Comparison of ENCODE assay signal across 1 cellular context in the genomic region with DNA sequence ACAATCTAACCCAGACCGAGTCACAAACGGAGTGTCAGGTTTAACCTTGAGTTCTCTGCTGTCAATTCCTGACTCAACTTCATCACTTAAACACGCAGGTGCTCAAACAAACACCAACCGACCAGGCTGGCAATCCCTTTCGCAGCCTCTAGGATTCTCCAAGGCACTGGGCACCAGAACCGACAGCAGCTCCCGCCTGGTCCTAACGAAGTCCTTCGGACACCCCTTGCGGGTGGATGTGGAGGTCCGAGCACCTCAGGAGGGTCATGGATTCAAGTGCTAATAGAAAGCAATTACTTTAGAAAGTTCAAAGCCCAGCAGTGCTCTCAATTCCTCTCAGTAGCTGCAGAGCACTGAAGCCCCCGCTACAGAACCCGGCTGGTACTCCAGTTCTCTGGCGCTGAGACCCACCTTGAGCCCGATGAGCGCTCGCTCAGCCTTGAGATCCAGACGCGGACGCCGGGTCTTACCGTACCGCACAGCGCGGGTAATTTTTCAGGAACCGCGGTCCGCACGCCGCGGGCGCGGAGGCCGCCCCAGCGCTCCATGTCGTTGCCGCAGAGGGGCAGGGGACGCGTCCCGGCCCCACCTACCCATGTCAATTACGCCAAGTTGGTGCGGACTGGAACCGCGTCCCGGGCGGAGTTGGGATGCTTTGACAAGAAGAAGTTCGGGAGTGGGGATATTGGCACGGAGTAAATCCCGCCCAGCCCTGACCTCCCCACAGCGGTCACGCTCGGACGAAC.
A peak's percentile ranks its signal among the peaks of the same experiment; 100 is the strongest.
TF ChIP-seq lines count a peak whose summit lies in the region.

No MANE protein-coding gene starts in this region.

TF ChIP-seq in K562, 482 proteins besides CTCF, POLR2A, EP300 and RAD21 (continued from another document and continues in another):
- TF ChIP-seq MTF1 (CRISPR knock-in tag; IDR thresholded peaks at IDR 0.05; ENCODE audit: borderline replicate concordance) (no peak), CBFA2T2 (conservative IDR thresholded peaks at IDR 0.05) (no peak), HIVEP1 (CRISPR knock-in tag; IDR thresholded peaks at IDR 0.05) (no peak), NONO (IDR thresholded peaks at IDR 0.05; ENCODE audit: low read depth in 2 of 2, low read length in 1 of 2) (no peak), ZNF282 (CRISPR knock-in tag; IDR thresholded peaks at IDR 0.05) (no peak), SMAD4 (CRISPR knock-in tag; conservative IDR thresholded peaks at IDR 0.05) (no peak), XRCC3 (IDR thresholded peaks at IDR 0.05) (no peak), MYNN (IDR thresholded peaks at IDR 0.05) (no peak), MYNN (CRISPR knock-in tag; IDR thresholded peaks at IDR 0.05) (no peak), ZKSCAN8 (CRISPR knock-in tag; IDR thresholded peaks at IDR 0.05) (no peak), ILF3 (IDR thresholded peaks at IDR 0.05; ENCODE audit: borderline replicate concordance) (no peak), ZNF224 (CRISPR knock-in tag; IDR thresholded peaks at IDR 0.05) (no peak), NFATC3 (IDR thresholded peaks at IDR 0.05) (no peak), BMI1 (IDR thresholded peaks at IDR 0.05; ENCODE audit: low read length) (no peak), MCM5 (IDR thresholded peaks at IDR 0.05; ENCODE audit: low read depth) (no peak), SRF (CRISPR knock-in tag; IDR thresholded peaks at IDR 0.05) (no peak), RBM15 (IDR thresholded peaks at IDR 0.05; ENCODE audit: insufficient read depth, low read length) (no peak), U2AF2 (optimal IDR thresholded peaks at IDR 0.05; ENCODE audit: low read depth, low read length) (no peak), ZBTB17 (CRISPR knock-in tag; IDR thresholded peaks at IDR 0.05) (no peak), SRSF1 (IDR thresholded peaks at IDR 0.05; ENCODE audit: low read depth, low read length) (no peak), ZNF165 (CRISPR knock-in tag; IDR thresholded peaks at IDR 0.05; ENCODE audit: borderline replicate concordance) (no peak), TCFL5 (CRISPR knock-in tag; conservative IDR thresholded peaks at IDR 0.05) (no peak), XRCC4 (IDR thresholded peaks at IDR 0.05; ENCODE audit: extremely low read depth, insufficient read depth, insufficient read length) (no peak), DNMT1 (IDR thresholded peaks at IDR 0.05) (no peak), RCOR1 (IDR thresholded peaks at IDR 0.05; ENCODE audit: borderline replicate concordance in 1 of 2, low read depth in 2 of 2, low read length in 2 of 2) (0 out of 4 replicates have a peak, but pooled peaks of 1 of the 2 experiments have one; percentile 3)
- TF ChIP-seq, protein P1, sequence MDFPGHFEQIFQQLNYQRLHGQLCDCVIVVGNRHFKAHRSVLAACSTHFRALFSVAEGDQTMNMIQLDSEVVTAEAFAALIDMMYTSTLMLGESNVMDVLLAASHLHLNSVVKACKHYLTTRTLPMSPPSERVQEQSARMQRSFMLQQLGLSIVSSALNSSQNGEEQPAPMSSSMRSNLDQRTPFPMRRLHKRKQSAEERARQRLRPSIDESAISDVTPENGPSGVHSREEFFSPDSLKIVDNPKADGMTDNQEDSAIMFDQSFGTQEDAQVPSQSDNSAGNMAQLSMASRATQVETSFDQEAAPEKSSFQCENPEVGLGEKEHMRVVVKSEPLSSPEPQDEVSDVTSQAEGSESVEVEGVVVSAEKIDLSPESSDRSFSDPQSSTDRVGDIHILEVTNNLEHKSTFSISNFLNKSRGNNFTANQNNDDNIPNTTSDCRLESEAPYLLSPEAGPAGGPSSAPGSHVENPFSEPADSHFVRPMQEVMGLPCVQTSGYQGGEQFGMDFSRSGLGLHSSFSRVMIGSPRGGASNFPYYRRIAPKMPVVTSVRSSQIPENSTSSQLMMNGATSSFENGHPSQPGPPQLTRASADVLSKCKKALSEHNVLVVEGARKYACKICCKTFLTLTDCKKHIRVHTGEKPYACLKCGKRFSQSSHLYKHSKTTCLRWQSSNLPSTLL (IDR thresholded peaks at IDR 0.05): no peak
- TF ChIP-seq, protein P2, sequence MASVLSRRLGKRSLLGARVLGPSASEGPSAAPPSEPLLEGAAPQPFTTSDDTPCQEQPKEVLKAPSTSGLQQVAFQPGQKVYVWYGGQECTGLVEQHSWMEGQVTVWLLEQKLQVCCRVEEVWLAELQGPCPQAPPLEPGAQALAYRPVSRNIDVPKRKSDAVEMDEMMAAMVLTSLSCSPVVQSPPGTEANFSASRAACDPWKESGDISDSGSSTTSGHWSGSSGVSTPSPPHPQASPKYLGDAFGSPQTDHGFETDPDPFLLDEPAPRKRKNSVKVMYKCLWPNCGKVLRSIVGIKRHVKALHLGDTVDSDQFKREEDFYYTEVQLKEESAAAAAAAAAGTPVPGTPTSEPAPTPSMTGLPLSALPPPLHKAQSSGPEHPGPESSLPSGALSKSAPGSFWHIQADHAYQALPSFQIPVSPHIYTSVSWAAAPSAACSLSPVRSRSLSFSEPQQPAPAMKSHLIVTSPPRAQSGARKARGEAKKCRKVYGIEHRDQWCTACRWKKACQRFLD (CRISPR knock-in tag; IDR thresholded peaks at IDR 0.05): peak; percentile 18; the same call in 1 of the 2 replicates
- TF ChIP-seq, protein P3, sequence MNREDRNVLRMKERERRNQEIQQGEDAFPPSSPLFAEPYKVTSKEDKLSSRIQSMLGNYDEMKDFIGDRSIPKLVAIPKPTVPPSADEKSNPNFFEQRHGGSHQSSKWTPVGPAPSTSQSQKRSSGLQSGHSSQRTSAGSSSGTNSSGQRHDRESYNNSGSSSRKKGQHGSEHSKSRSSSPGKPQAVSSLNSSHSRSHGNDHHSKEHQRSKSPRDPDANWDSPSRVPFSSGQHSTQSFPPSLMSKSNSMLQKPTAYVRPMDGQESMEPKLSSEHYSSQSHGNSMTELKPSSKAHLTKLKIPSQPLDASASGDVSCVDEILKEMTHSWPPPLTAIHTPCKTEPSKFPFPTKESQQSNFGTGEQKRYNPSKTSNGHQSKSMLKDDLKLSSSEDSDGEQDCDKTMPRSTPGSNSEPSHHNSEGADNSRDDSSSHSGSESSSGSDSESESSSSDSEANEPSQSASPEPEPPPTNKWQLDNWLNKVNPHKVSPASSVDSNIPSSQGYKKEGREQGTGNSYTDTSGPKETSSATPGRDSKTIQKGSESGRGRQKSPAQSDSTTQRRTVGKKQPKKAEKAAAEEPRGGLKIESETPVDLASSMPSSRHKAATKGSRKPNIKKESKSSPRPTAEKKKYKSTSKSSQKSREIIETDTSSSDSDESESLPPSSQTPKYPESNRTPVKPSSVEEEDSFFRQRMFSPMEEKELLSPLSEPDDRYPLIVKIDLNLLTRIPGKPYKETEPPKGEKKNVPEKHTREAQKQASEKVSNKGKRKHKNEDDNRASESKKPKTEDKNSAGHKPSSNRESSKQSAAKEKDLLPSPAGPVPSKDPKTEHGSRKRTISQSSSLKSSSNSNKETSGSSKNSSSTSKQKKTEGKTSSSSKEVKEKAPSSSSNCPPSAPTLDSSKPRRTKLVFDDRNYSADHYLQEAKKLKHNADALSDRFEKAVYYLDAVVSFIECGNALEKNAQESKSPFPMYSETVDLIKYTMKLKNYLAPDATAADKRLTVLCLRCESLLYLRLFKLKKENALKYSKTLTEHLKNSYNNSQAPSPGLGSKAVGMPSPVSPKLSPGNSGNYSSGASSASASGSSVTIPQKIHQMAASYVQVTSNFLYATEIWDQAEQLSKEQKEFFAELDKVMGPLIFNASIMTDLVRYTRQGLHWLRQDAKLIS (CRISPR knock-in tag; IDR thresholded peaks at IDR 0.05): no peak
- TF ChIP-seq, protein P4, sequence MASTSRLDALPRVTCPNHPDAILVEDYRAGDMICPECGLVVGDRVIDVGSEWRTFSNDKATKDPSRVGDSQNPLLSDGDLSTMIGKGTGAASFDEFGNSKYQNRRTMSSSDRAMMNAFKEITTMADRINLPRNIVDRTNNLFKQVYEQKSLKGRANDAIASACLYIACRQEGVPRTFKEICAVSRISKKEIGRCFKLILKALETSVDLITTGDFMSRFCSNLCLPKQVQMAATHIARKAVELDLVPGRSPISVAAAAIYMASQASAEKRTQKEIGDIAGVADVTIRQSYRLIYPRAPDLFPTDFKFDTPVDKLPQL (IDR thresholded peaks at IDR 0.05; ENCODE audit: extremely low read depth, insufficient read length): no peak
- TF ChIP-seq, protein P5, sequence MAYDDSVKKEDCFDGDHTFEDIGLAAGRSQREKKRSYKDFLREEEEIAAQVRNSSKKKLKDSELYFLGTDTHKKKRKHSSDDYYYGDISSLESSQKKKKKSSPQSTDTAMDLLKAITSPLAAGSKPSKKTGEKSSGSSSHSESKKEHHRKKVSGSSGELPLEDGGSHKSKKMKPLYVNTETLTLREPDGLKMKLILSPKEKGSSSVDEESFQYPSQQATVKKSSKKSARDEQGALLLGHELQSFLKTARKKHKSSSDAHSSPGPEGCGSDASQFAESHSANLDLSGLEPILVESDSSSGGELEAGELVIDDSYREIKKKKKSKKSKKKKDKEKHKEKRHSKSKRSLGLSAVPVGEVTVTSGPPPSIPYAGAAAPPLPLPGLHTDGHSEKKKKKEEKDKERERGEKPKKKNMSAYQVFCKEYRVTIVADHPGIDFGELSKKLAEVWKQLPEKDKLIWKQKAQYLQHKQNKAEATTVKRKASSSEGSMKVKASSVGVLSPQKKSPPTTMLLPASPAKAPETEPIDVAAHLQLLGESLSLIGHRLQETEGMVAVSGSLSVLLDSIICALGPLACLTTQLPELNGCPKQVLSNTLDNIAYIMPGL (CRISPR knock-in tag; IDR thresholded peaks at IDR 0.05): peak; percentile 64; the same call in 1 of the 2 replicates
- TF ChIP-seq, protein P6, sequence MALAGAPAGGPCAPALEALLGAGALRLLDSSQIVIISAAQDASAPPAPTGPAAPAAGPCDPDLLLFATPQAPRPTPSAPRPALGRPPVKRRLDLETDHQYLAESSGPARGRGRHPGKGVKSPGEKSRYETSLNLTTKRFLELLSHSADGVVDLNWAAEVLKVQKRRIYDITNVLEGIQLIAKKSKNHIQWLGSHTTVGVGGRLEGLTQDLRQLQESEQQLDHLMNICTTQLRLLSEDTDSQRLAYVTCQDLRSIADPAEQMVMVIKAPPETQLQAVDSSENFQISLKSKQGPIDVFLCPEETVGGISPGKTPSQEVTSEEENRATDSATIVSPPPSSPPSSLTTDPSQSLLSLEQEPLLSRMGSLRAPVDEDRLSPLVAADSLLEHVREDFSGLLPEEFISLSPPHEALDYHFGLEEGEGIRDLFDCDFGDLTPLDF (CRISPR knock-in tag; IDR thresholded peaks at IDR 0.05): 0 out of 2 replicates have a peak, but pooled peaks have one; percentile 62
- TF ChIP-seq, protein P7, sequence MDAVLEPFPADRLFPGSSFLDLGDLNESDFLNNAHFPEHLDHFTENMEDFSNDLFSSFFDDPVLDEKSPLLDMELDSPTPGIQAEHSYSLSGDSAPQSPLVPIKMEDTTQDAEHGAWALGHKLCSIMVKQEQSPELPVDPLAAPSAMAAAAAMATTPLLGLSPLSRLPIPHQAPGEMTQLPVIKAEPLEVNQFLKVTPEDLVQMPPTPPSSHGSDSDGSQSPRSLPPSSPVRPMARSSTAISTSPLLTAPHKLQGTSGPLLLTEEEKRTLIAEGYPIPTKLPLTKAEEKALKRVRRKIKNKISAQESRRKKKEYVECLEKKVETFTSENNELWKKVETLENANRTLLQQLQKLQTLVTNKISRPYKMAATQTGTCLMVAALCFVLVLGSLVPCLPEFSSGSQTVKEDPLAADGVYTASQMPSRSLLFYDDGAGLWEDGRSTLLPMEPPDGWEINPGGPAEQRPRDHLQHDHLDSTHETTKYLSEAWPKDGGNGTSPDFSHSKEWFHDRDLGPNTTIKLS (IDR thresholded peaks at IDR 0.05; ENCODE audit: borderline replicate concordance, low read depth): no peak
- TF ChIP-seq, protein P8, sequence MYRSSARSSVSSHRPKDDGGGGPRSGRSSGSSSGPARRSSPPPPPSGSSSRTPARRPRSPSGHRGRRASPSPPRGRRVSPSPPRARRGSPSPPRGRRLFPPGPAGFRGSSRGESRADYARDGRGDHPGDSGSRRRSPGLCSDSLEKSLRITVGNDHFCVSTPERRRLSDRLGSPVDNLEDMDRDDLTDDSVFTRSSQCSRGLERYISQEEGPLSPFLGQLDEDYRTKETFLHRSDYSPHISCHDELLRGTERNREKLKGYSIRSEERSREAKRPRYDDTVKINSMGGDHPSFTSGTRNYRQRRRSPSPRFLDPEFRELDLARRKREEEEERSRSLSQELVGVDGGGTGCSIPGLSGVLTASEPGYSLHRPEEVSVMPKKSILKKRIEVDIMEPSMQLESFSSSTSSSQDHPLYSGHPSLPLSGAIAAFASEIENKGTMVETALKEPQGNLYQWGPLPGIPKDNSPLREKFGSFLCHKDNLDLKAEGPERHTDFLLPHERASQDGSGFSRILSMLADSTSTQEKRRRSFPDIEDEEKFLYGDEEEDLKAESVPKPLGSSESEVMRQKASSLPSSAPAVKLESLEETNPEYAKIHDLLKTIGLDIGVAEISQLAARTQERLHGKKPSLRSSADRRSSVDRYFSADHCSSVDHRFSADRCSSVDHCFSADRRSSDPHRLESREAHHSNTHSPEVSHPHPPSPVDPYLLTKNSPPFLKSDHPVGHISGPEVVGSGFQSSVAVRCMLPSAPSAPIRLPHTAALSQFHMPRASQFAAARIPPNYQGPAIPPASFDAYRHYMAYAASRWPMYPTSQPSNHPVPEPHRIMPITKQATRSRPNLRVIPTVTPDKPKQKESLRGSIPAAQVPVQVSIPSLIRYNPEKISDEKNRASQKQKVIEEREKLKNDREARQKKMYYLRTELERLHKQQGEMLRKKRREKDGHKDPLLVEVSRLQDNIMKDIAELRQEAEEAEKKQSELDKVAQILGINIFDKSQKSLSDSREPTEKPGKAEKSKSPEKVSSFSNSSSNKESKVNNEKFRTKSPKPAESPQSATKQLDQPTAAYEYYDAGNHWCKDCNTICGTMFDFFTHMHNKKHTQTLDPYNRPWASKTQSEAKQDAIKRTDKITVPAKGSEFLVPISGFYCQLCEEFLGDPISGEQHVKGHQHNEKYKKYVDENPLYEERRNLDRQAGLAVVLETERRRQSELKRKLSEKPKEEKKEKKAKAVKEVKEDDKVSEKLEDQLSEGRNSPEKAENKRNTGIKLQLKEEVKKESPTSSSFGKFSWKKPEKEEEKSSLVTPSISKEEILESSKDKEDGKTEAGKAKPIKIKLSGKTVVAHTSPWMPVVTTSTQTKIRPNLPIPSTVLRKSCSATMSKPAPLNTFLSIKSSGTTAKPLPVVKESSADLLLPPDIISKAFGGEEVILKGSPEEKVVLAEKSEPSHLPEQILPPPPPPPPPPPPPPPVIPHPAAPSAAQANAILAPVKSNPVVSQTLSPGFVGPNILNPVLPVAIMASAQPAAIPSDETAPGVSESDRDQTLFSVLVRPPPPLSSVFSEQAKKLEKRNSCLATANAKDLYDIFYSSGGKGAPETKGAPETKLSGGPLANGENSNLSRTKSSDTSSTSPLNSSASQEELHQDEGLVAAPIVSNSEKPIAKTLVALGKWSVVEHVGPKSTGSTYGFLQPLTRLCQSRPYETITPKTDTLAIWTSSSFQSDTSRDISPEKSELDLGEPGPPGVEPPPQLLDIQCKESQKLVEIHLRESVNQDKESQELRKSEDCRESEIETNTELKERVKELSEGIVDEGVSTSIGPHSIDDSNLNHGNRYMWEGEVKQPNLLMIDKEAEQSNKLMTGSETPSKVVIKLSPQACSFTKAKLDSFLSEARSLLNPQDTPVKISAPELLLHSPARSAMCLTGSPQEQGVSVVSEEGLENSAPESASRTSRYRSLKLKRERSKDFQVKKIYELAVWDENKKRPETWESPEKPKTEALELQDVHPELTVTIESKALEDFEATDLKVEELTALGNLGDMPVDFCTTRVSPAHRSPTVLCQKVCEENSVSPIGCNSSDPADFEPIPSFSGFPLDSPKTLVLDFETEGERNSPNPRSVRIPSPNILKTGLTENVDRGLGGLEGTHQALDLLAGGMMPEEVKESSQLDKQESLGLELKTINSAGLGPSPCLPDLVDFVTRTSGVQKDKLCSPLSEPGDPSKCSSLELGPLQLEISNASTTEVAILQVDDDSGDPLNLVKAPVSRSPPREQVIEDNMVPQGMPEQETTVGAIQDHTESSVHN (IDR thresholded peaks at IDR 0.05; ENCODE audit: borderline replicate concordance in 1 of 2, low read depth in 1 of 2): no peak
- TF ChIP-seq, protein P9, sequence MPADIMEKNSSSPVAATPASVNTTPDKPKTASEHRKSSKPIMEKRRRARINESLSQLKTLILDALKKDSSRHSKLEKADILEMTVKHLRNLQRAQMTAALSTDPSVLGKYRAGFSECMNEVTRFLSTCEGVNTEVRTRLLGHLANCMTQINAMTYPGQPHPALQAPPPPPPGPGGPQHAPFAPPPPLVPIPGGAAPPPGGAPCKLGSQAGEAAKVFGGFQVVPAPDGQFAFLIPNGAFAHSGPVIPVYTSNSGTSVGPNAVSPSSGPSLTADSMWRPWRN (IDR thresholded peaks at IDR 0.05; ENCODE audit: low read depth): no peak
